Comparison of ENCODE assay signal across 8 cellular contexts in genomic region chr2:121095257-121096080, GRCh38.
A peak's percentile ranks its signal among the peaks of the same experiment; 100 is the strongest.
DNase-seq lines count a peak whose midpoint lies in the region; ATAC-seq and TF ChIP-seq lines count a peak whose summit lies in the region.

No MANE protein-coding gene starts in this region.

- TF ChIP-seq EP300 in esophagus muscularis mucosa (IDR thresholded peaks at IDR 0.05): no peak

- peaks cover 5 to 12% (median 7%) of the 10 kb centered on the region in 4 donors for H3K4me1 ChIP-seq in esophagus muscularis mucosa

- intact Hi-C loops in esophagus muscularis mucosa (cut with DNase I): loop anchor here (10.0 kb wide), 1 partner anchor 259 kb away; no protein-coding TSS in a partner anchor

- DNase-seq in AG09319 (ENCODE audit: extremely low read depth, low read depth) (peak; percentile 8), LHCN-M2 (ENCODE audit: low read depth) (peak; percentile 56), SHP77 treated with DMSO at 0.1 percent for 48 hours (lab: John Stamatoyannopoulos, UW) (peak; percentile 32), esophagus muscularis mucosa (ENCODE audit: extremely low spot score) (no peak), occipital lobe (lab: John Stamatoyannopoulos, UW) (peak; percentile 39)
- DNase-seq in effector CD8-positive, alpha-beta T cell (lab: John Stamatoyannopoulos, UW): no peak

- 35% methylated on average over 5 of the region's 19 CpGs for WGBS in esophagus muscularis mucosa

- H3K27ac ChIP-seq in esophagus muscularis mucosa (replicated peaks in 1 of 4): no peak overlapping the region

- H3K27me3 ChIP-seq in esophagus muscularis mucosa: peaks cover 0 to 25% (median 0%) of the 10 kb centered on the region in 4 donors

- no peak for TF ChIP-seq POLR2A in esophagus muscularis mucosa (IDR thresholded peaks at IDR 0.05; ENCODE audit: low read depth)

- H3K36me3 ChIP-seq in esophagus muscularis mucosa: no peaks in the 10 kb centered on the region

- H3K9me3 ChIP-seq in esophagus muscularis mucosa: no peaks in the 10 kb centered on the region

- no peak overlapping the region for H3K4me3 ChIP-seq in esophagus muscularis mucosa

- no peak for ATAC-seq in HG02973 (IDR thresholded peaks at IDR 0.05; ENCODE audit: unreplicated experiment)

- TF ChIP-seq CTCF in AG09319 (IDR thresholded peaks at IDR 0.05; ENCODE audit: low read depth, low read length) (peak; percentile 67), GM12874 (IDR thresholded peaks at IDR 0.05; ENCODE audit: insufficient read depth, low read depth, low read length) (peak; percentile 72), esophagus muscularis mucosa (IDR thresholded peaks at IDR 0.05) (peak; percentile 45 to 63 (median 46))

Comparison
In these comparisons a context has a peak if more than half of its experiments do, and no peak if none do; other contexts are left out.
1. DNase-seq: peak in AG09319 (single experiment), LHCN-M2 (single experiment), SHP77 treated with DMSO at 0.1 percent for 48 hours (single experiment) and occipital lobe (single experiment); none in esophagus muscularis mucosa (single experiment) and effector CD8-positive, alpha-beta T cell (single experiment).
2. Peak in every context shown above with its lines, with median percentiles within 50 percentile points of each other: CTCF ChIP-seq.